8 cellular contexts compared by ENCODE assay signal in the genomic region with DNA sequence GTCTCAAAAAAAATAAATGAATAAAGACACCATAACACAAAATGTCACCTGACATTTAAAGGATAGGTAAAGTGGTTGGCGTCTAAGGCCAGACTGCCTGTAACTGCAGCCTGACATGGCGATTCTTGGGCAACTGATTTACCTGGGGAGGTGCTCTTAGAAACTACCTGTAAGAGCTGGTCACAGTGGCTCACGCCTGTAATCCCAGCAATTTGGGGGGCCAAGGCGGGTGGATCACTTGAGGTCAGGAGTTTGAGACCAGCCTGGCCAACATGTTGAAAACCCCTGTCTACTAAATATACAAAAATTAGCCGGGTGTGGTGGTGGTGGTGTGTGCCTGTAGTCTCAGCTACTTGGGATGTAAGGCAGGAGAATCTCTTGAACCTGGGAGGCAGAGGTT.
"Had no signal": no experiment of that assay in that cellular context is flagged by ENCODE, and none has a peak within 500 bp of the region (broad histone marks: within the 10 kb centered on the region; RNA-seq: fewer than 3 reads in every experiment).

No MANE protein-coding gene starts in this region.

- FAIRE-seq: HTR-8/SVneo had no signal

- H3K4me3 ChIP-seq: GM23248, HAP-1 had no signal

- H3K9ac ChIP-seq: GM23248 had no signal

- H3K9me3 ChIP-seq: HAP-1 had no signal

- H2AFZ ChIP-seq: GM23248 had no signal

- H3K27ac ChIP-seq: GM23248 had no signal

- DNase-seq: GM23248, GOT3, H7, HFFc6, KBM-7 had no signal

- H3K4me1 ChIP-seq: HAP-1 had no signal

- ATAC-seq: HCT116 had no signal
